ENCODE assay signal across 1 cellular context in the genomic region with DNA sequence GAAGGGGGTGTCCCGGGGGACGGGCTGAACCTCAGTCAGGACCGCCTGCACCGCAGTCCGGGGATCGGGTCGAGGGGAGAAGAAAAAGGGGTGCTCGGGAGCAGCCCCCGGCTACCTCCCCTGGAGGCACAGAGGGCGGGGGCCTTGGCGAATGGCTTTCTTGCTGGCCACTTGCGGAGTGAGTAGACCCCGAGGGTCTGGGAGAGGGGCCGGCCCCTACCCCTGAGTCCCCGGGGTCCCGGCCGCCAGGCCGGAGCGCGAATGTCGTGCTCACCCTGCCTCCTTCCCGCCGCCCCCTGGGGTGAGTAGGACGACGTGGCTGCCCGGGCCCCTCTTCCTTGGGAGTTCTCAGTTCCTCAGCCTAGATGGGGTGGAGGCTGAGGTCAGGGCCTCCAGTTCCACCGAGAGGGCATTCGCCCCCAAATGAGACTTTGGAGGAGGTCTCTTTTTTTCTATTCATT.
TF ChIP-seq lines count a peak whose summit lies in the region.

No MANE protein-coding gene starts in this region.

TF ChIP-seq in GM12878, 131 proteins besides CTCF, POLR2A, EP300 and RAD21 (continued from another document and continues in another):
- TF ChIP-seq, protein P1, sequence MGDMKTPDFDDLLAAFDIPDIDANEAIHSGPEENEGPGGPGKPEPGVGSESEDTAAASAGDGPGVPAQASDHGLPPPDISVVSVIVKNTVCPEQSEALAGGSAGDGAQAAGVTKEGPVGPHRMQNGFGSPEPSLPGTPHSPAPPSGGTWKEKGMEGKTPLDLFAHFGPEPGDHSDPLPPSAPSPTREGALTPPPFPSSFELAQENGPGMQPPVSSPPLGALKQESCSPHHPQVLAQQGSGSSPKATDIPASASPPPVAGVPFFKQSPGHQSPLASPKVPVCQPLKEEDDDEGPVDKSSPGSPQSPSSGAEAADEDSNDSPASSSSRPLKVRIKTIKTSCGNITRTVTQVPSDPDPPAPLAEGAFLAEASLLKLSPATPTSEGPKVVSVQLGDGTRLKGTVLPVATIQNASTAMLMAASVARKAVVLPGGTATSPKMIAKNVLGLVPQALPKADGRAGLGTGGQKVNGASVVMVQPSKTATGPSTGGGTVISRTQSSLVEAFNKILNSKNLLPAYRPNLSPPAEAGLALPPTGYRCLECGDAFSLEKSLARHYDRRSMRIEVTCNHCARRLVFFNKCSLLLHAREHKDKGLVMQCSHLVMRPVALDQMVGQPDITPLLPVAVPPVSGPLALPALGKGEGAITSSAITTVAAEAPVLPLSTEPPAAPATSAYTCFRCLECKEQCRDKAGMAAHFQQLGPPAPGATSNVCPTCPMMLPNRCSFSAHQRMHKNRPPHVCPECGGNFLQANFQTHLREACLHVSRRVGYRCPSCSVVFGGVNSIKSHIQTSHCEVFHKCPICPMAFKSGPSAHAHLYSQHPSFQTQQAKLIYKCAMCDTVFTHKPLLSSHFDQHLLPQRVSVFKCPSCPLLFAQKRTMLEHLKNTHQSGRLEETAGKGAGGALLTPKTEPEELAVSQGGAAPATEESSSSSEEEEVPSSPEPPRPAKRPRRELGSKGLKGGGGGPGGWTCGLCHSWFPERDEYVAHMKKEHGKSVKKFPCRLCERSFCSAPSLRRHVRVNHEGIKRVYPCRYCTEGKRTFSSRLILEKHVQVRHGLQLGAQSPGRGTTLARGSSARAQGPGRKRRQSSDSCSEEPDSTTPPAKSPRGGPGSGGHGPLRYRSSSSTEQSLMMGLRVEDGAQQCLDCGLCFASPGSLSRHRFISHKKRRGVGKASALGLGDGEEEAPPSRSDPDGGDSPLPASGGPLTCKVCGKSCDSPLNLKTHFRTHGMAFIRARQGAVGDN (IDR thresholded peaks at IDR 0.05) = peak; percentile 19; the same call in 1 of the 2 replicates
- no peak; the same call in 2 of the 3 replicates for TF ChIP-seq POU2F2 (IDR thresholded peaks at IDR 0.05; ENCODE audit: borderline replicate concordance, low read depth, low read length)
- no peak for TF ChIP-seq FOS (IDR thresholded peaks at IDR 0.05; ENCODE audit: borderline replicate concordance, extremely low read depth, insufficient read length)
- TF ChIP-seq IKZF2 (IDR thresholded peaks at IDR 0.05) = peak; percentile 51 to 55; a peak in 3 of 4 replicates
- no peak for TF ChIP-seq NBN (IDR thresholded peaks at IDR 0.05)
- TF ChIP-seq TAF1 (IDR thresholded peaks at IDR 0.05; ENCODE audit: borderline replicate concordance, low read depth, low read length) = no peak; the same call in 1 of the 2 replicates
- TF ChIP-seq, protein P2, sequence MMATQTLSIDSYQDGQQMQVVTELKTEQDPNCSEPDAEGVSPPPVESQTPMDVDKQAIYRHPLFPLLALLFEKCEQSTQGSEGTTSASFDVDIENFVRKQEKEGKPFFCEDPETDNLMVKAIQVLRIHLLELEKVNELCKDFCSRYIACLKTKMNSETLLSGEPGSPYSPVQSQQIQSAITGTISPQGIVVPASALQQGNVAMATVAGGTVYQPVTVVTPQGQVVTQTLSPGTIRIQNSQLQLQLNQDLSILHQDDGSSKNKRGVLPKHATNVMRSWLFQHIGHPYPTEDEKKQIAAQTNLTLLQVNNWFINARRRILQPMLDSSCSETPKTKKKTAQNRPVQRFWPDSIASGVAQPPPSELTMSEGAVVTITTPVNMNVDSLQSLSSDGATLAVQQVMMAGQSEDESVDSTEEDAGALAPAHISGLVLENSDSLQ (IDR thresholded peaks at IDR 0.05) = no peak
- TF ChIP-seq STAT3 (IDR thresholded peaks at IDR 0.05; ENCODE audit: low read depth, low read length) = no peak
- 0 out of 2 replicates have a peak, but pooled peaks have one; percentile 56 for TF ChIP-seq EED (IDR thresholded peaks at IDR 0.05; ENCODE audit: low read depth)
- TF ChIP-seq, protein P3, sequence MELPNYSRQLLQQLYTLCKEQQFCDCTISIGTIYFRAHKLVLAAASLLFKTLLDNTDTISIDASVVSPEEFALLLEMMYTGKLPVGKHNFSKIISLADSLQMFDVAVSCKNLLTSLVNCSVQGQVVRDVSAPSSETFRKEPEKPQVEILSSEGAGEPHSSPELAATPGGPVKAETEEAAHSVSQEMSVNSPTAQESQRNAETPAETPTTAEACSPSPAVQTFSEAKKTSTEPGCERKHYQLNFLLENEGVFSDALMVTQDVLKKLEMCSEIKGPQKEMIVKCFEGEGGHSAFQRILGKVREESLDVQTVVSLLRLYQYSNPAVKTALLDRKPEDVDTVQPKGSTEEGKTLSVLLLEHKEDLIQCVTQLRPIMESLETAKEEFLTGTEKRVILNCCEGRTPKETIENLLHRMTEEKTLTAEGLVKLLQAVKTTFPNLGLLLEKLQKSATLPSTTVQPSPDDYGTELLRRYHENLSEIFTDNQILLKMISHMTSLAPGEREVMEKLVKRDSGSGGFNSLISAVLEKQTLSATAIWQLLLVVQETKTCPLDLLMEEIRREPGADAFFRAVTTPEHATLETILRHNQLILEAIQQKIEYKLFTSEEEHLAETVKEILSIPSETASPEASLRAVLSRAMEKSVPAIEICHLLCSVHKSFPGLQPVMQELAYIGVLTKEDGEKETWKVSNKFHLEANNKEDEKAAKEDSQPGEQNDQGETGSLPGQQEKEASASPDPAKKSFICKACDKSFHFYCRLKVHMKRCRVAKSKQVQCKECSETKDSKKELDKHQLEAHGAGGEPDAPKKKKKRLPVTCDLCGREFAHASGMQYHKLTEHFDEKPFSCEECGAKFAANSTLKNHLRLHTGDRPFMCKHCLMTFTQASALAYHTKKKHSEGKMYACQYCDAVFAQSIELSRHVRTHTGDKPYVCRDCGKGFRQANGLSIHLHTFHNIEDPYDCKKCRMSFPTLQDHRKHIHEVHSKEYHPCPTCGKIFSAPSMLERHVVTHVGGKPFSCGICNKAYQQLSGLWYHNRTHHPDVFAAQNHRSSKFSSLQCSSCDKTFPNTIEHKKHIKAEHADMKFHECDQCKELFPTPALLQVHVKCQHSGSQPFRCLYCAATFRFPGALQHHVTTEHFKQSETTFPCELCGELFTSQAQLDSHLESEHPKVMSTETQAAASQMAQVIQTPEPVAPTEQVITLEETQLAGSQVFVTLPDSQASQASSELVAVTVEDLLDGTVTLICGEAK (IDR thresholded peaks at IDR 0.05; ENCODE audit: borderline replicate concordance) = no peak
- TF ChIP-seq KAT2A (conservative IDR thresholded peaks at IDR 0.05; ENCODE audit: control insufficient read depth, low read depth, low read length) = no peak
- TF ChIP-seq HDAC2 (IDR thresholded peaks at IDR 0.05) = no peak
- peak; percentile 68 for TF ChIP-seq RELA (IDR thresholded peaks at IDR 0.05; ENCODE audit: borderline replicate concordance, partially characterized antibody)
- TF ChIP-seq IKZF1 (conservative IDR thresholded peaks at IDR 0.05) = no peak; the same call in 1 of the 2 replicates
- TF ChIP-seq SPI1 (IDR thresholded peaks at IDR 0.05; ENCODE audit: borderline replicate concordance, insufficient read depth, low read depth, low read length) = peak; percentile 69
- peak; percentile 31; the same call in 1 of the 2 replicates for TF ChIP-seq CBFB (IDR thresholded peaks at IDR 0.05; ENCODE audit: low read depth)
- no peak for TF ChIP-seq CHD2 (IDR thresholded peaks at IDR 0.05; ENCODE audit: borderline replicate concordance, low read depth, low read length)
- no peak for TF ChIP-seq NFXL1 (IDR thresholded peaks at IDR 0.05; ENCODE audit: borderline replicate concordance)
- no peak for TF ChIP-seq TCF7 (IDR thresholded peaks at IDR 0.05; ENCODE audit: borderline replicate concordance)
- TF ChIP-seq NFIC (IDR thresholded peaks at IDR 0.05; ENCODE audit: low read depth, low read length) = no peak
- TF ChIP-seq, protein P4, sequence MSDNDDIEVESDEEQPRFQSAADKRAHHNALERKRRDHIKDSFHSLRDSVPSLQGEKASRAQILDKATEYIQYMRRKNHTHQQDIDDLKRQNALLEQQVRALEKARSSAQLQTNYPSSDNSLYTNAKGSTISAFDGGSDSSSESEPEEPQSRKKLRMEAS (IDR thresholded peaks at IDR 0.05; ENCODE audit: low read depth, low read length) = no peak; the same call in 1 of the 2 replicates
- TF ChIP-seq EZH2 (IDR thresholded peaks at IDR 0.05; ENCODE audit: borderline replicate concordance, control insufficient read depth, low read depth, low read length) = no peak
- TF ChIP-seq FOXM1 (IDR thresholded peaks at IDR 0.05; ENCODE audit: low read depth, low read length) = no peak
- TF ChIP-seq, protein P5, sequence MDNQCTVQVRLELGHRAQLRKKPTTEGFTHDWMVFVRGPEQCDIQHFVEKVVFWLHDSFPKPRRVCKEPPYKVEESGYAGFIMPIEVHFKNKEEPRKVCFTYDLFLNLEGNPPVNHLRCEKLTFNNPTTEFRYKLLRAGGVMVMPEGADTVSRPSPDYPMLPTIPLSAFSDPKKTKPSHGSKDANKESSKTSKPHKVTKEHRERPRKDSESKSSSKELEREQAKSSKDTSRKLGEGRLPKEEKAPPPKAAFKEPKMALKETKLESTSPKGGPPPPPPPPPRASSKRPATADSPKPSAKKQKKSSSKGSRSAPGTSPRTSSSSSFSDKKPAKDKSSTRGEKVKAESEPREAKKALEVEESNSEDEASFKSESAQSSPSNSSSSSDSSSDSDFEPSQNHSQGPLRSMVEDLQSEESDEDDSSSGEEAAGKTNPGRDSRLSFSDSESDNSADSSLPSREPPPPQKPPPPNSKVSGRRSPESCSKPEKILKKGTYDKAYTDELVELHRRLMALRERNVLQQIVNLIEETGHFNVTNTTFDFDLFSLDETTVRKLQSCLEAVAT (IDR thresholded peaks at IDR 0.05) = peak; percentile 64
- no peak for TF ChIP-seq TBL1XR1 (IDR thresholded peaks at IDR 0.05; ENCODE audit: low read depth, low read length)
- peak; percentile 85 for TF ChIP-seq NR2F1 (conservative IDR thresholded peaks at IDR 0.05)
- no peak for TF ChIP-seq NFYA (IDR thresholded peaks at IDR 0.05; ENCODE audit: borderline replicate concordance, low read depth, low read length)
- TF ChIP-seq MEF2B (IDR thresholded peaks at IDR 0.05; ENCODE audit: partially characterized antibody, poor library complexity, severe bottlenecking) = peak; percentile 59
- TF ChIP-seq CEBPB (IDR thresholded peaks at IDR 0.05; ENCODE audit: borderline replicate concordance in 1 of 2, low read depth in 2 of 2, low read length in 2 of 2) = no peak
- TF ChIP-seq, protein P6, sequence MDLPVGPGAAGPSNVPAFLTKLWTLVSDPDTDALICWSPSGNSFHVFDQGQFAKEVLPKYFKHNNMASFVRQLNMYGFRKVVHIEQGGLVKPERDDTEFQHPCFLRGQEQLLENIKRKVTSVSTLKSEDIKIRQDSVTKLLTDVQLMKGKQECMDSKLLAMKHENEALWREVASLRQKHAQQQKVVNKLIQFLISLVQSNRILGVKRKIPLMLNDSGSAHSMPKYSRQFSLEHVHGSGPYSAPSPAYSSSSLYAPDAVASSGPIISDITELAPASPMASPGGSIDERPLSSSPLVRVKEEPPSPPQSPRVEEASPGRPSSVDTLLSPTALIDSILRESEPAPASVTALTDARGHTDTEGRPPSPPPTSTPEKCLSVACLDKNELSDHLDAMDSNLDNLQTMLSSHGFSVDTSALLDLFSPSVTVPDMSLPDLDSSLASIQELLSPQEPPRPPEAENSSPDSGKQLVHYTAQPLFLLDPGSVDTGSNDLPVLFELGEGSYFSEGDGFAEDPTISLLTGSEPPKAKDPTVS (IDR thresholded peaks at IDR 0.05; ENCODE audit: low read depth, low read length) = no peak
- TF ChIP-seq, protein P7, sequence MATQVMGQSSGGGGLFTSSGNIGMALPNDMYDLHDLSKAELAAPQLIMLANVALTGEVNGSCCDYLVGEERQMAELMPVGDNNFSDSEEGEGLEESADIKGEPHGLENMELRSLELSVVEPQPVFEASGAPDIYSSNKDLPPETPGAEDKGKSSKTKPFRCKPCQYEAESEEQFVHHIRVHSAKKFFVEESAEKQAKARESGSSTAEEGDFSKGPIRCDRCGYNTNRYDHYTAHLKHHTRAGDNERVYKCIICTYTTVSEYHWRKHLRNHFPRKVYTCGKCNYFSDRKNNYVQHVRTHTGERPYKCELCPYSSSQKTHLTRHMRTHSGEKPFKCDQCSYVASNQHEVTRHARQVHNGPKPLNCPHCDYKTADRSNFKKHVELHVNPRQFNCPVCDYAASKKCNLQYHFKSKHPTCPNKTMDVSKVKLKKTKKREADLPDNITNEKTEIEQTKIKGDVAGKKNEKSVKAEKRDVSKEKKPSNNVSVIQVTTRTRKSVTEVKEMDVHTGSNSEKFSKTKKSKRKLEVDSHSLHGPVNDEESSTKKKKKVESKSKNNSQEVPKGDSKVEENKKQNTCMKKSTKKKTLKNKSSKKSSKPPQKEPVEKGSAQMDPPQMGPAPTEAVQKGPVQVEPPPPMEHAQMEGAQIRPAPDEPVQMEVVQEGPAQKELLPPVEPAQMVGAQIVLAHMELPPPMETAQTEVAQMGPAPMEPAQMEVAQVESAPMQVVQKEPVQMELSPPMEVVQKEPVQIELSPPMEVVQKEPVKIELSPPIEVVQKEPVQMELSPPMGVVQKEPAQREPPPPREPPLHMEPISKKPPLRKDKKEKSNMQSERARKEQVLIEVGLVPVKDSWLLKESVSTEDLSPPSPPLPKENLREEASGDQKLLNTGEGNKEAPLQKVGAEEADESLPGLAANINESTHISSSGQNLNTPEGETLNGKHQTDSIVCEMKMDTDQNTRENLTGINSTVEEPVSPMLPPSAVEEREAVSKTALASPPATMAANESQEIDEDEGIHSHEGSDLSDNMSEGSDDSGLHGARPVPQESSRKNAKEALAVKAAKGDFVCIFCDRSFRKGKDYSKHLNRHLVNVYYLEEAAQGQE (IDR thresholded peaks at IDR 0.05; ENCODE audit: low read depth, low read length) = no peak
- TF ChIP-seq, protein P8, sequence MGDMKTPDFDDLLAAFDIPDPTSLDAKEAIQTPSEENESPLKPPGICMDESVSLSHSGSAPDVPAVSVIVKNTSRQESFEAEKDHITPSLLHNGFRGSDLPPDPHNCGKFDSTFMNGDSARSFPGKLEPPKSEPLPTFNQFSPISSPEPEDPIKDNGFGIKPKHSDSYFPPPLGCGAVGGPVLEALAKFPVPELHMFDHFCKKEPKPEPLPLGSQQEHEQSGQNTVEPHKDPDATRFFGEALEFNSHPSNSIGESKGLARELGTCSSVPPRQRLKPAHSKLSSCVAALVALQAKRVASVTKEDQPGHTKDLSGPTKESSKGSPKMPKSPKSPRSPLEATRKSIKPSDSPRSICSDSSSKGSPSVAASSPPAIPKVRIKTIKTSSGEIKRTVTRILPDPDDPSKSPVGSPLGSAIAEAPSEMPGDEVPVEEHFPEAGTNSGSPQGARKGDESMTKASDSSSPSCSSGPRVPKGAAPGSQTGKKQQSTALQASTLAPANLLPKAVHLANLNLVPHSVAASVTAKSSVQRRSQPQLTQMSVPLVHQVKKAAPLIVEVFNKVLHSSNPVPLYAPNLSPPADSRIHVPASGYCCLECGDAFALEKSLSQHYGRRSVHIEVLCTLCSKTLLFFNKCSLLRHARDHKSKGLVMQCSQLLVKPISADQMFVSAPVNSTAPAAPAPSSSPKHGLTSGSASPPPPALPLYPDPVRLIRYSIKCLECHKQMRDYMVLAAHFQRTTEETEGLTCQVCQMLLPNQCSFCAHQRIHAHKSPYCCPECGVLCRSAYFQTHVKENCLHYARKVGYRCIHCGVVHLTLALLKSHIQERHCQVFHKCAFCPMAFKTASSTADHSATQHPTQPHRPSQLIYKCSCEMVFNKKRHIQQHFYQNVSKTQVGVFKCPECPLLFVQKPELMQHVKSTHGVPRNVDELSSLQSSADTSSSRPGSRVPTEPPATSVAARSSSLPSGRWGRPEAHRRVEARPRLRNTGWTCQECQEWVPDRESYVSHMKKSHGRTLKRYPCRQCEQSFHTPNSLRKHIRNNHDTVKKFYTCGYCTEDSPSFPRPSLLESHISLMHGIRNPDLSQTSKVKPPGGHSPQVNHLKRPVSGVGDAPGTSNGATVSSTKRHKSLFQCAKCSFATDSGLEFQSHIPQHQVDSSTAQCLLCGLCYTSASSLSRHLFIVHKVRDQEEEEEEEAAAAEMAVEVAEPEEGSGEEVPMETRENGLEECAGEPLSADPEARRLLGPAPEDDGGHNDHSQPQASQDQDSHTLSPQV (IDR thresholded peaks at IDR 0.05) = no peak
